ENCODE assay signal across 10 cellular contexts in genomic region chr1:36239941-36240637, GRCh38. TPM values are rescaled to one million over a fixed set of nuclear protein-coding genes. Genes with fewer than 3 reads are reported as not detected.
DNase-seq lines count a peak whose midpoint lies in the region; ATAC-seq and TF ChIP-seq lines count a peak whose summit lies in the region.
"Had no signal": no experiment of that assay in that cellular context is flagged by ENCODE, and none has a peak within 500 bp of the region (broad histone marks: within the 10 kb centered on the region; RNA-seq: fewer than 3 reads in every experiment).

No MANE protein-coding gene starts in this region.

- ATAC-seq in SK-N-SH treated with all-trans-retinoic acid at 6 μM for 48 hours: peak; percentile 26; the same call in 2 of the 3 replicates
- ATAC-seq in heart left ventricle: peak; percentile 93 to 98 (median 96)
- ATAC-seq in GM19452 (IDR thresholded peaks at IDR 0.05; ENCODE audit: unreplicated experiment): no peak
- no peak for ATAC-seq in GM18907 (IDR thresholded peaks at IDR 0.05; ENCODE audit: unreplicated experiment)

- no peaks in the 10 kb centered on the region for H3K9me3 ChIP-seq in heart left ventricle
- no peaks in the 10 kb centered on the region for H3K9me3 ChIP-seq in colonic mucosa
- H3K9me3 ChIP-seq: HAP-1 had no signal

- TF ChIP-seq EP300 in Ishikawa (IDR thresholded peaks at IDR 0.05; ENCODE audit: borderline replicate concordance): no peak

- TF ChIP-seq RAD21 in Ishikawa (IDR thresholded peaks at IDR 0.05; ENCODE audit: low read depth): no peak

- no peak overlapping the region for H3K9ac ChIP-seq in colonic mucosa (ENCODE audit: low read depth in 2 of 2, low read length in 2 of 2)

- intact Hi-C loops in heart left ventricle (cut with DNase I): loop anchor here in 5 of 10 donors (5.0 to 10.0 kb wide), 3 partner anchors 37 to 45 kb away; no protein-coding TSS in a partner anchor
- intact Hi-C loops in colonic mucosa (cut with DNase I): no loop called here

- H3K27ac ChIP-seq in heart left ventricle (peak overlapping the region in 11 of 12 donors; percentile 24 to 72 (median 60)), colonic mucosa (no peak overlapping the region)

- no peaks in the 10 kb centered on the region for H3K27me3 ChIP-seq in heart left ventricle
- H3K27me3 ChIP-seq in colonic mucosa: no peaks in the 10 kb centered on the region

- 28 to 37% (median 29%) methylated on average over 4 of the region's 4 CpGs for WGBS in heart left ventricle, 4 donors

- no peak for TF ChIP-seq POLR2A in heart left ventricle (IDR thresholded peaks at IDR 0.05)

- peak in 4 of 5 donors; percentile 63 to 81 (median 79) for DNase-seq in heart left ventricle
- DNase-seq in retina: peak; percentile 48
- DNase-seq in colonic mucosa: no peak
- DNase-seq in stimulated activated CD4-positive, alpha-beta T cell treated with anti-CD3 and anti-CD28 coated beads, Interleukin-1b, Interleukin-23, amount 100 ng/mL, for 48 hours: no peak
- DNase-seq: KBM-7 had no signal

- H3K4me1 ChIP-seq in heart left ventricle (peaks cover 0 to 82% (median 67%) of the 10 kb centered on the region in 12 donors), colonic mucosa (no peaks in the 10 kb centered on the region)

- H3K4me3 ChIP-seq in heart left ventricle (no peak overlapping the region), colonic mucosa (no peak overlapping the region)
- H3K4me3 ChIP-seq: HAP-1 had no signal

- TF ChIP-seq CTCF in heart left ventricle (IDR thresholded peaks at IDR 0.05): no peak
- TF ChIP-seq CTCF in colonic mucosa (IDR thresholded peaks at IDR 0.05): no peak

- H3K36me3 ChIP-seq in heart left ventricle: peaks cover 0 to 53% (median 23%) of the 10 kb centered on the region in 9 donors
- no peaks in the 10 kb centered on the region for H3K36me3 ChIP-seq in colonic mucosa

TF ChIP-seq in Ishikawa, 13 proteins besides CTCF, POLR2A, EP300 and RAD21:
- TF ChIP-seq USF1 (IDR thresholded peaks at IDR 0.05) (peak; percentile 60), CREB1 (IDR thresholded peaks at IDR 0.05; ENCODE audit: low read depth) (no peak)

TF ChIP-seq in SK-N-SH treated with all-trans-retinoic acid at 6 μM for 48 hours, 23 proteins besides CTCF, POLR2A, EP300 and RAD21:
- TF ChIP-seq ESRRG (CRISPR knock-in tag; IDR thresholded peaks at IDR 0.05) (no peak), ZNF565 (CRISPR knock-in tag; conservative IDR thresholded peaks at IDR 0.05; ENCODE audit: low read depth) (no peak), ARNTL (CRISPR knock-in tag; IDR thresholded peaks at IDR 0.05; ENCODE audit: borderline replicate concordance, low read depth) (no peak), TSHZ2 (CRISPR knock-in tag; IDR thresholded peaks at IDR 0.05) (no peak), TOX (CRISPR knock-in tag; IDR thresholded peaks at IDR 0.05; ENCODE audit: borderline replicate concordance) (no peak), ZC3H10 (CRISPR knock-in tag; IDR thresholded peaks at IDR 0.05) (no peak), PATZ1 (CRISPR knock-in tag; IDR thresholded peaks at IDR 0.05; ENCODE audit: borderline replicate concordance) (no peak), CSRNP3 (CRISPR knock-in tag; IDR thresholded peaks at IDR 0.05) (no peak), POU6F1 (CRISPR knock-in tag; IDR thresholded peaks at IDR 0.05; ENCODE audit: borderline replicate concordance, low read depth) (no peak), CSDC2 (CRISPR knock-in tag; IDR thresholded peaks at IDR 0.05) (no peak)

RNA-seq across cellular contexts. Expression of gene THRAP3, which starts 15.8 kb away (rescaled TPM):
- total RNA-seq in heart left ventricle (100 to 1,000 TPM in 4 of 9 donors, 10 to 100 TPM in 5; 68.6 to 106 (median 92.8) TPM), colonic mucosa (100 to 1,000 TPM in 1 of 2 donors, 10 to 100 TPM in 1; 81.0 to 103 TPM)
- polyA plus RNA-seq in heart left ventricle: 10 to 100 TPM; 27.9 to 36.5 TPM

Comparison
In these comparisons a context has a peak if more than half of its experiments do, and no peak if none do; other contexts are left out.
1. ATAC-seq: peak in SK-N-SH treated with all-trans-retinoic acid at 6 μM for 48 hours (single experiment) and heart left ventricle (4 of 4); none in GM19452 (single experiment) and GM18907 (single experiment).
2. DNase-seq: peak in heart left ventricle (4 of 5) and retina (single experiment); none in colonic mucosa (single experiment) and stimulated activated CD4-positive, alpha-beta T cell treated with anti-CD3 and anti-CD28 coated beads, Interleukin-1b, Interleukin-23, amount 100 ng/mL, for 48 hours (single experiment).